ENCODE assay signal across 8 cellular contexts in genomic region chr21:37365657-37366487, GRCh38. TPM values are rescaled to one million over a fixed set of nuclear protein-coding genes. Genes with fewer than 3 reads are reported as not detected.
DNase-seq lines count a peak whose midpoint lies in the region; ATAC-seq, FAIRE-seq and TF ChIP-seq lines count a peak whose summit lies in the region.

No MANE protein-coding gene starts in this region.

- H3K4me1 ChIP-seq in H1 (replicated peaks in 1 of 4; ENCODE audit: control insufficient read depth in 3 of 4, insufficient read depth in 4 of 4, low read length in 3 of 4), result peaks cover 0 to 4% (median 0%) of the 10 kb centered on the region in 4 experiments; a peak in 2 of 7 replicates

- FAIRE-seq in H1 (lab: Jason Lieb, UNC), result no peak

- H3K14ac ChIP-seq in H1 (ENCODE audit: insufficient read length), result no peak overlapping the region

- H3K27ac Mint-ChIP-seq in activated CD4-positive, alpha-beta memory T cell treated with anti-CD3 and anti-CD28 coated beads, Interleukin-2, amount 10 ng/mL, durations not matched to agents 7 days and 5 days, result peak overlapping the region; percentile 97

- peak overlapping the region; percentile 41 for H2BK120ac ChIP-seq in H1 (replicated peaks; ENCODE audit: low read depth, low read length)

- H3K9me3 ChIP-seq in H1 (ENCODE audit: insufficient read depth in 2 of 2, low read depth in 1 of 2, low read length in 1 of 2), result no peaks in the 10 kb centered on the region

- H2AFZ ChIP-seq in H1 (ENCODE audit: low read length), result peak overlapping the region; percentile 27

- 0% methylated on average over 21 of the region's 102 CpGs; no CpG with 5 or more reads in 1 of the 2 experiments for WGBS in H1 (ENCODE audit: extremely low coverage in 1 of 2, insufficient coverage in 1 of 2, insufficient read length in 1 of 2, insufficient replicate concordance in 2 of 2, low coverage in 1 of 2, low lambda C conversion rate in 2 of 2, missing lambda C conversion rate in 1 of 2), 2 experiments

- H3K18ac ChIP-seq in H1 (ENCODE audit: extremely low read depth, low read length), result peak overlapping the region; percentile 66

- H3K4me3 Mint-ChIP-seq in activated CD4-positive, alpha-beta memory T cell treated with anti-CD3 and anti-CD28 coated beads, Interleukin-2, amount 10 ng/mL, durations not matched to agents 7 days and 5 days, result peak overlapping the region; percentile 96

- peaks cover 37% of the 10 kb centered on the region for H3K4me1 Mint-ChIP-seq in activated CD4-positive, alpha-beta memory T cell treated with anti-CD3 and anti-CD28 coated beads, Interleukin-2, amount 10 ng/mL, durations not matched to agents 7 days and 5 days

- H3K27me3 Mint-ChIP-seq in activated CD4-positive, alpha-beta memory T cell treated with anti-CD3 and anti-CD28 coated beads, Interleukin-2, amount 10 ng/mL, durations not matched to agents 7 days and 5 days, result no peaks in the 10 kb centered on the region

- H4K91ac ChIP-seq in H1 (replicated peaks; ENCODE audit: insufficient read length, low read length), result peak overlapping the region; percentile 36

- H3K9me3 Mint-ChIP-seq in activated CD4-positive, alpha-beta memory T cell treated with anti-CD3 and anti-CD28 coated beads, Interleukin-2, amount 10 ng/mL, durations not matched to agents 7 days and 5 days, result no peaks in the 10 kb centered on the region

- H4K5ac ChIP-seq in H1 (ENCODE audit: insufficient read length, low read depth, low read length), result peak overlapping the region; percentile 20

- peak; percentile 70 for DNase-seq in SIG-M5 treated with dmso at 0.1 percent for 504 hours (lab: John Stamatoyannopoulos, UW; ENCODE audit: unreplicated experiment)
- no peak for DNase-seq in SIG-M5 (lab: John Stamatoyannopoulos, UW)
- DNase-seq in NCI-H2227 (lab: John Stamatoyannopoulos, UW; ENCODE audit: unreplicated experiment), result peak; percentile 90
- peak; percentile 61 for DNase-seq in activated CD4-positive, alpha-beta memory T cell treated with anti-CD3 and anti-CD28 coated beads, Interleukin-2, amount 10 ng/mL, durations not matched to agents 7 days and 5 days
- DNase-seq in H1 (ENCODE audit: low read depth in 1 of 2, low spot score in 2 of 2), result peak in 1 of 2 experiments; percentile 86
- DNase-seq in mesenteric fat pad (ENCODE audit: low spot score), result peak; percentile 92
- DNase-seq in stimulated activated CD8-positive, alpha-beta memory T cell treated with anti-CD3 and anti-CD28 coated beads, Interleukin-4, amount 100 ng/mL, for 24 hours (ENCODE audit: low read depth), result peak; percentile 31

- H2BK15ac ChIP-seq in H1 (ENCODE audit: low read length), result no peak overlapping the region; the same call in 1 of the 2 replicates

- peak overlapping the region; percentile 34 for H3K56ac ChIP-seq in H1 (replicated peaks; ENCODE audit: insufficient read length, low read depth, low read length)

- H3K27ac ChIP-seq in H1 (ENCODE audit: low read depth, low read length), result peak overlapping the region; percentile 91

- H3K23ac ChIP-seq in H1 (ENCODE audit: insufficient read length), result no peak overlapping the region

- peak; percentile 16 for ATAC-seq in HG02938 (IDR thresholded peaks at IDR 0.05; ENCODE audit: unreplicated experiment)

- peaks cover 29 to 33% of the 10 kb centered on the region in 2 experiments for H3K79me2 ChIP-seq in H1 (ENCODE audit: control insufficient read depth in 1 of 2, insufficient read depth in 2 of 2, low read length in 2 of 2)

- no peaks in the 10 kb centered on the region for H3K79me1 ChIP-seq in H1 (ENCODE audit: low read depth, low read length)

- H2BK5ac ChIP-seq in H1 (ENCODE audit: low read depth, low read length), result peak overlapping the region; percentile 98

- no peak for TF ChIP-seq CTCF in H1 (IDR thresholded peaks at IDR 0.05; ENCODE audit: control extremely low read depth in 1 of 3, insufficient read depth in 1 of 3, low read depth in 1 of 3, low read length in 3 of 3)

- H2BK20ac ChIP-seq in H1 (ENCODE audit: low read length), result no peak overlapping the region

- 0 out of 2 replicates have a peak overlapping the region, but pooled peaks have one; percentile 66 for H2AK5ac ChIP-seq in H1 (ENCODE audit: low read depth, low read length)

- peak overlapping the region; percentile 77 to 87 (median 80) for H3K4me3 ChIP-seq in H1 (ENCODE audit: extremely low read depth in 1 of 4, insufficient read depth in 2 of 4, low read depth in 3 of 4, low read length in 4 of 4)

- POLR2A ChIA-PET in activated CD4-positive, alpha-beta memory T cell treated with anti-CD3 and anti-CD28 coated beads, Interleukin-2, amount 10 ng/mL, durations not matched to agents 7 days and 5 days (lab: Charles Lee), result interaction anchor here (0.7 to 3.4 kb wide), 25 partner anchors 9 to 1817 kb away, joined by 3 to 48 read pairs (median 5); partner anchors contain the start of genes MORC3, PIGP, PSMG1 and TTC3
- POLR2A ChIA-PET in H1 (lab: Charles Lee; ENCODE audit: partially characterized antibody), result interaction anchor here (0.6 to 2.3 kb wide), 26 partner anchors 9 to 1199 kb away, joined by 3 to 12 read pairs (median 4); partner anchors contain the start of gene VPS26C

- H3K27me3 ChIP-seq in H1 (replicated peaks in 1 of 4; ENCODE audit: control insufficient read depth in 3 of 4, extremely low read depth in 1 of 4, insufficient read depth in 3 of 4, low read length in 3 of 4), result no peaks in the 10 kb centered on the region

- TF ChIP-seq EP300 in H1 (IDR thresholded peaks at IDR 0.05; ENCODE audit: borderline replicate concordance in 1 of 2, low read depth in 2 of 2, low read length in 2 of 2), result no peak

- CTCF ChIA-PET in activated CD4-positive, alpha-beta memory T cell treated with anti-CD3 and anti-CD28 coated beads, Interleukin-2, amount 10 ng/mL, durations not matched to agents 7 days and 5 days (lab: Charles Lee), result interaction anchor here (0.5 to 2.5 kb wide), 4 partner anchors 99 to 1033 kb away, joined by 3 to 9 read pairs (median 6); partner anchors contain the start of gene VPS26C
- CTCF ChIA-PET in H1 (lab: Charles Lee; ENCODE audit: partially characterized antibody), result interaction anchor here (1.3 kb wide), 1 partner anchor 308 kb away, joined by 4 read pairs; no protein-coding TSS in a partner anchor

- H3K36me3 ChIP-seq in H1 (ENCODE audit: control insufficient read depth in 2 of 4, insufficient read depth in 4 of 4, low read length in 3 of 4), result no peaks in the 10 kb centered on the region

- peak overlapping the region; percentile 66 to 81 for H3K4me2 ChIP-seq in H1 (ENCODE audit: insufficient read depth in 1 of 2, low read depth in 2 of 2, low read length in 2 of 2)

- H3K23me2 ChIP-seq in H1 (ENCODE audit: low read depth, low read length), result peaks cover 9% of the 10 kb centered on the region; the same call in 1 of the 2 replicates

- H4K20me1 ChIP-seq in H1 (replicated peaks in 1 of 2; ENCODE audit: control insufficient read depth in 1 of 2, insufficient read depth in 2 of 2, low read length in 2 of 2), result peaks cover 7 to 9% of the 10 kb centered on the region in 2 experiments

- H2BK12ac ChIP-seq in H1 (ENCODE audit: low read depth, low read length), result no peak overlapping the region

- peak overlapping the region; percentile 95 for H4K8ac ChIP-seq in H1 (ENCODE audit: extremely low read depth, insufficient read depth, low read length)

- TF ChIP-seq RAD21 in H1 (IDR thresholded peaks at IDR 0.05 in 1 of 2, conservative IDR thresholded peaks at IDR 0.05 in 1 of 2; ENCODE audit: low read depth in 2 of 2, low read length in 2 of 2), result peak; percentile 23 to 31; a peak in 2 of 4 replicates

- H3K9ac ChIP-seq in H1 (replicated peaks in 1 of 4; ENCODE audit: extremely low read depth in 1 of 4, low read depth in 3 of 4, low read length in 3 of 4), result peak overlapping the region; percentile 95 to 97 (median 96)

- TF ChIP-seq POLR2A in H1 (IDR thresholded peaks at IDR 0.05; ENCODE audit: control extremely low read depth in 1 of 2, low read depth in 2 of 2, low read length in 2 of 2), result peak; percentile 70 to 88

- H3K36me3 Mint-ChIP-seq in activated CD4-positive, alpha-beta memory T cell treated with anti-CD3 and anti-CD28 coated beads, Interleukin-2, amount 10 ng/mL, durations not matched to agents 7 days and 5 days (ENCODE audit: low read depth), result peaks cover 13% of the 10 kb centered on the region

- H3K4ac ChIP-seq in H1 (replicated peaks; ENCODE audit: insufficient read length, low read depth, low read length), result no peak overlapping the region

TF ChIP-seq in H1, 55 proteins besides CTCF, POLR2A, EP300 and RAD21 (continues in another document):
- TF ChIP-seq RBBP5 (IDR thresholded peaks at IDR 0.05; ENCODE audit: borderline replicate concordance, low read depth, low read length) (peak; percentile 92; the same call in 1 of the 2 replicates), TEAD4 (IDR thresholded peaks at IDR 0.05; ENCODE audit: low read depth, low read length) (peak; percentile 88), TAF1 (IDR thresholded peaks at IDR 0.05; ENCODE audit: low read depth, low read length) (peak; percentile 88), SAP30 (IDR thresholded peaks at IDR 0.05; ENCODE audit: insufficient read depth, insufficient replicate concordance, low read length) (no peak), PHF8 (conservative IDR thresholded peaks at IDR 0.05; ENCODE audit: low read depth, low read length) (peak; percentile 89), GABPA (IDR thresholded peaks at IDR 0.05; ENCODE audit: borderline replicate concordance, insufficient read depth, low read length) (no peak), CBX8 (IDR thresholded peaks at IDR 0.05; ENCODE audit: borderline replicate concordance, low read depth, low read length) (no peak), HDAC2 (IDR thresholded peaks at IDR 0.05; ENCODE audit: borderline replicate concordance in 1 of 2, low read depth in 2 of 2, low read length in 2 of 2) (peak in 1 of 2 experiments; percentile 73; a peak in 1 of 4 replicates), TCF12 (IDR thresholded peaks at IDR 0.05; ENCODE audit: low read depth, low read length) (peak; percentile 75; the same call in 1 of the 2 replicates), CHD2 (IDR thresholded peaks at IDR 0.05; ENCODE audit: low read length) (peak; percentile 31; the same call in 1 of the 2 replicates), TAF7 (optimal IDR thresholded peaks at IDR 0.05; ENCODE audit: borderline replicate concordance, low read depth, low read length) (peak; percentile 58)

RNA-seq across cellular contexts. Expression of gene DYRK1A, which starts 0.7 kb away (rescaled TPM):
- total RNA-seq in activated CD4-positive, alpha-beta memory T cell treated with anti-CD3 and anti-CD28 coated beads, Interleukin-2, amount 10 ng/mL, durations not matched to agents 7 days and 5 days, result 10 to 100 TPM; 73.6 to 74.1 TPM
- total RNA-seq in H1 (2021; fragmentation: NEBNext Ultra II Directional; extraction: Animal tissue kit (Norgen Biotek cat#: 25700)), result 61.1 and 64.4 TPM in 2 replicates
- 49.3 and 62.2 TPM in 2 replicates for polyA plus RNA-seq in H1 (2011; rRNA removed)
- polyA plus RNA-seq in H1 (2011; cell fraction: cytosol; rRNA removed), result 48.7 TPM
- 90.1 TPM for polyA plus RNA-seq in H1 (2011; cell fraction: nucleus; rRNA removed)
- polyA plus RNA-seq in H1 (2012, experiment 1 of 2), result 24.8 to 31.5 TPM (median 27.6 TPM) in 4 replicates
- 1.9 TPM for polyA plus RNA-seq in H1 (2012, experiment 2 of 2)
- 23.2 TPM for polyA plus RNA-seq in H1 (2013, experiment 1 of 2)
- 24.9 TPM for polyA plus RNA-seq in H1 (2013, experiment 2 of 2)
- 233 and 267 TPM in 2 replicates for polyA minus RNA-seq in H1 (2011; rRNA and poly(A)+ RNA removed)
- polyA minus RNA-seq in H1 (2011; cell fraction: cytosol; rRNA and poly(A)+ RNA removed), result 61.2 TPM
- 167 TPM for polyA minus RNA-seq in H1 (2011; cell fraction: nucleus; rRNA and poly(A)+ RNA removed)
- total RNA-seq in mesenteric fat pad, result 48.8 TPM
